In genomic region chr13:99323488-99323887, GRCh38 we compare ENCODE assay signal across 14 cellular contexts. TPM values are rescaled to one million over a fixed set of nuclear protein-coding genes. Genes with fewer than 3 reads are reported as not detected.
DNase-seq lines count a peak whose midpoint lies in the region; ATAC-seq, FAIRE-seq and TF ChIP-seq lines count a peak whose summit lies in the region.
"Had no signal": no experiment of that assay in that cellular context is flagged by ENCODE, and none has a peak within 500 bp of the region (broad histone marks: within the 10 kb centered on the region; RNA-seq: fewer than 3 reads in every experiment).

No MANE protein-coding gene starts in this region.

- H3K4me3 ChIP-seq in fibroblast of mammary gland (ENCODE audit: control insufficient read depth, low read depth, low read length) (no peak overlapping the region), HepG2 (replicated peaks in 1 of 3; ENCODE audit: insufficient read depth in 1 of 3, low read depth in 2 of 3, low read length in 3 of 3) (no peak overlapping the region)
- H3K4me3 ChIP-seq: BLaER1, coronary artery had no signal

- FAIRE-seq in HepG2 (lab: Jason Lieb, UNC), result no peak
- FAIRE-seq: TTC549 had no signal

- BruUV-seq in HepG2 (replicated peaks; lab: Mats Ljungman, UMichigan), result no TSS peak

- TF ChIP-seq EP300 in HepG2 (IDR thresholded peaks at IDR 0.05; ENCODE audit: low read depth in 2 of 2, low read length in 2 of 2) (no peak), HepG2 (CRISPR knock-in tag; IDR thresholded peaks at IDR 0.05; ENCODE audit: borderline replicate concordance) (no peak)

- H3K36me3 Mint-ChIP-seq in stimulated activated naive CD8-positive, alpha-beta T cell treated with anti-CD3 and anti-CD28 coated beads, Interleukin-15, Interleukin-2, amounts not matched to agents 100 ng/mL and 50 ng/mL, for 24 hours (ENCODE audit: low read depth), result peaks cover 57% of the 10 kb centered on the region
- H3K36me3 Mint-ChIP-seq in T-cell, result peaks cover 31% of the 10 kb centered on the region

- no peaks in the 10 kb centered on the region for H3K4me1 ChIP-seq in HepG2 (ENCODE audit: insufficient read depth, low read length)

- no peak for TF ChIP-seq POLR2A in HepG2 (IDR thresholded peaks at IDR 0.05; ENCODE audit: insufficient read depth in 1 of 2, low read depth in 2 of 2, low read length in 2 of 2)

- 99% methylated on average over 3 of the region's 3 CpGs for WGBS in HepG2 (ENCODE audit: low lambda C conversion rate)

- no peak for DNase-seq in stimulated activated naive CD8-positive, alpha-beta T cell treated with anti-CD3 and anti-CD28 coated beads, Interleukin-15, Interleukin-2, amounts not matched to agents 100 U/mL and 50 U/mL, for 24 hours
- DNase-seq in T-cell (no peak), fibroblast of mammary gland (ENCODE audit: low read depth) (peak; percentile 54), HepG2 (ENCODE audit: low spot score) (no peak), NCI-H146 (lab: John Stamatoyannopoulos, UW) (no peak), HK-2 (ENCODE audit: unreplicated experiment) (no peak), NCI-H1105 (lab: John Stamatoyannopoulos, UW) (no peak)
- DNase-seq: activated effector memory CD4-positive, alpha-beta T cell treated with Interleukin-2 at 50 U/mL for 16 hours; foreskin melanocyte; NCI-H187 had no signal

- no peak for TF ChIP-seq RAD21 in HepG2 (CRISPR knock-in tag; IDR thresholded peaks at IDR 0.05)

- no peaks in the 10 kb centered on the region for H4K20me1 ChIP-seq in HepG2 (ENCODE audit: insufficient read depth, low read length)

- no peaks in the 10 kb centered on the region for H3K79me2 ChIP-seq in HepG2 (ENCODE audit: insufficient read depth, low read length)

- H3K4me2 ChIP-seq in HepG2 (ENCODE audit: low read depth, low read length), result no peak overlapping the region
- H3K4me2 ChIP-seq: BLaER1 had no signal

- H3K27me3 ChIP-seq in HepG2 (ENCODE audit: control insufficient read depth in 1 of 2, insufficient read depth in 2 of 2, low read length in 2 of 2), result no peaks in the 10 kb centered on the region
- H3K27me3 ChIP-seq: BLaER1 had no signal

- no peak for ATAC-seq in stimulated activated naive CD8-positive, alpha-beta T cell treated with anti-CD3 and anti-CD28 coated beads, Interleukin-15, Interleukin-2, amounts not matched to agents 100 U/mL and 50 U/mL, for 24 hours
- no peak for ATAC-seq in T-cell (replicated peaks in 1 of 4)
- no peak for ATAC-seq in HepG2

- H3K4me1 Mint-ChIP-seq in stimulated activated naive CD8-positive, alpha-beta T cell treated with anti-CD3 and anti-CD28 coated beads, Interleukin-15, Interleukin-2, amounts not matched to agents 100 ng/mL and 50 ng/mL, for 24 hours (ENCODE audit: low read depth), result peaks cover 93% of the 10 kb centered on the region
- peaks cover 74 to 84% (median 74%) of the 10 kb centered on the region in 3 donors for H3K4me1 Mint-ChIP-seq in T-cell

- no peak overlapping the region for H3K27ac ChIP-seq in HepG2 (ENCODE audit: extremely low read length, insufficient read depth, low read length)
- H3K27ac ChIP-seq: BLaER1 had no signal

- H3K36me3 ChIP-seq in HepG2 (replicated peaks in 1 of 2; ENCODE audit: control insufficient read depth in 1 of 2, insufficient read depth in 2 of 2, low read length in 2 of 2), result peaks cover 0 to 17% of the 10 kb centered on the region in 2 experiments; a peak in 4 of 5 replicates

- peak overlapping the region; percentile 96 for H3K27ac Mint-ChIP-seq in stimulated activated naive CD8-positive, alpha-beta T cell treated with anti-CD3 and anti-CD28 coated beads, Interleukin-15, Interleukin-2, amounts not matched to agents 100 ng/mL and 50 ng/mL, for 24 hours
- peak overlapping the region; percentile 92 to 98 for H3K27ac Mint-ChIP-seq in T-cell

- no peaks in the 10 kb centered on the region for H3K9me3 Mint-ChIP-seq in stimulated activated naive CD8-positive, alpha-beta T cell treated with anti-CD3 and anti-CD28 coated beads, Interleukin-15, Interleukin-2, amounts not matched to agents 100 ng/mL and 50 ng/mL, for 24 hours
- no peaks in the 10 kb centered on the region for H3K9me3 Mint-ChIP-seq in T-cell

- no peaks in the 10 kb centered on the region for H3K27me3 Mint-ChIP-seq in stimulated activated naive CD8-positive, alpha-beta T cell treated with anti-CD3 and anti-CD28 coated beads, Interleukin-15, Interleukin-2, amounts not matched to agents 100 ng/mL and 50 ng/mL, for 24 hours
- H3K27me3 Mint-ChIP-seq in T-cell, result no peaks in the 10 kb centered on the region

- CTCF ChIA-PET in T-cell (lab: Charles Lee), result interaction anchor here in 1 of 2 donors (0.6 to 1.7 kb wide), 5 partner anchors 18 to 57 kb away, joined by 3 to 10 read pairs (median 5); no protein-coding TSS in a partner anchor
- CTCF ChIA-PET in HepG2 (lab: Yijun Ruan, JAX; ENCODE audit: low intra/inter-chr PET ratio, low total read pairs), result no interaction called here

- in situ Hi-C loops in HepG2 (cut with HindIII; ENCODE audit: extremely low pct_ligation_motif_present, low pct_unique_long_range_greater_than_20kb), result no loop called here

- POLR2A ChIA-PET in T-cell (lab: Charles Lee) (interaction anchor here (0.5 to 1.1 kb wide), 5 partner anchors 9 to 64 kb away, joined by 3 to 6 read pairs (median 3); no protein-coding TSS in a partner anchor), HepG2 (lab: Yijun Ruan, JAX) (no interaction called here)

- H3K9ac ChIP-seq in HepG2 (ENCODE audit: insufficient read depth, low read depth, low read length), result no peak overlapping the region
- H3K9ac ChIP-seq: BLaER1 had no signal

- peak overlapping the region; percentile 46 for H3K4me3 Mint-ChIP-seq in stimulated activated naive CD8-positive, alpha-beta T cell treated with anti-CD3 and anti-CD28 coated beads, Interleukin-15, Interleukin-2, amounts not matched to agents 100 ng/mL and 50 ng/mL, for 24 hours
- H3K4me3 Mint-ChIP-seq in T-cell, result peak overlapping the region in 1 of 3 donors; percentile 55

- H3K9me3 ChIP-seq in HepG2 (ENCODE audit: low read length), result no peaks in the 10 kb centered on the region
- H3K9me3 ChIP-seq: BLaER1 had no signal

- intact Hi-C loops in HepG2 (cut with micrococcal nuclease; ENCODE audit: unreplicated experiment), result no loop called here

- no peak overlapping the region for H2AFZ ChIP-seq in HepG2 (ENCODE audit: low read length)

- TF ChIP-seq CTCF in fibroblast of mammary gland (conservative IDR thresholded peaks at IDR 0.05; ENCODE audit: control insufficient read depth, insufficient read depth, low read depth, low read length) (no peak), HepG2 (CRISPR knock-in tag; IDR thresholded peaks at IDR 0.05) (no peak)

TF ChIP-seq in HepG2, 621 proteins besides CTCF, POLR2A, EP300 and RAD21 (continues in another document):
- TF ChIP-seq ZFP1 (CRISPR knock-in tag; IDR thresholded peaks at IDR 0.05) (no peak), SP5 (CRISPR knock-in tag; IDR thresholded peaks at IDR 0.05; ENCODE audit: borderline replicate concordance, low read depth) (no peak), ZNF180 (CRISPR knock-in tag; IDR thresholded peaks at IDR 0.05; ENCODE audit: borderline replicate concordance, low read depth) (no peak), ZNF790 (CRISPR knock-in tag; IDR thresholded peaks at IDR 0.05; ENCODE audit: borderline replicate concordance) (no peak), RFXAP (CRISPR knock-in tag; IDR thresholded peaks at IDR 0.05; ENCODE audit: borderline replicate concordance) (no peak), ZSCAN9 (CRISPR knock-in tag; IDR thresholded peaks at IDR 0.05; ENCODE audit: borderline replicate concordance) (no peak), CENPT (CRISPR knock-in tag; IDR thresholded peaks at IDR 0.05; ENCODE audit: low read depth) (no peak), ZNF713 (CRISPR knock-in tag; IDR thresholded peaks at IDR 0.05) (no peak), MBNL3 (CRISPR knock-in tag; conservative IDR thresholded peaks at IDR 0.05) (no peak), KDM1A (CRISPR knock-in tag; IDR thresholded peaks at IDR 0.05) (no peak), ARNT (IDR thresholded peaks at IDR 0.05) (no peak), REPIN1 (CRISPR knock-in tag; IDR thresholded peaks at IDR 0.05; ENCODE audit: borderline replicate concordance, low read depth) (no peak), NR3C1 (CRISPR knock-in tag; IDR thresholded peaks at IDR 0.05) (no peak), MAFF (IDR thresholded peaks at IDR 0.05; ENCODE audit: low read depth, low read length) (no peak)
- TF ChIP-seq, protein P1, sequence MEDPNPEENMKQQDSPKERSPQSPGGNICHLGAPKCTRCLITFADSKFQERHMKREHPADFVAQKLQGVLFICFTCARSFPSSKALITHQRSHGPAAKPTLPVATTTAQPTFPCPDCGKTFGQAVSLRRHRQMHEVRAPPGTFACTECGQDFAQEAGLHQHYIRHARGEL (CRISPR knock-in tag; IDR thresholded peaks at IDR 0.05), result no peak

RNA-seq across cellular contexts. Expression of gene GPR183, which starts 16.3 kb away (rescaled TPM):
- 100 to 1,000 TPM in 3 of 5 donors, 10 to 100 TPM in 2; 69.9 to 152 (median 100) TPM for total RNA-seq in T-cell
- total RNA-seq in HepG2 (2016; rRNA removed; fragmentation: Illumina TruSeq; extraction: Trizol), result not detected in 2 replicates
- not detected in 2 replicates for total RNA-seq in HepG2 (2016; cell fraction: cytosol; rRNA removed; fragmentation: Illumina TruSeq; extraction: Trizol; ENCODE audit: low read depth)
- not detected in 2 replicates for total RNA-seq in HepG2 (2016; cell fraction: insoluble cytoplasmic fraction; rRNA removed; fragmentation: Illumina TruSeq; extraction: Trizol)
- total RNA-seq in HepG2 (2016; cell fraction: membrane; rRNA removed; fragmentation: Illumina TruSeq; extraction: Trizol), result not detected in 2 replicates
- total RNA-seq in HepG2 (2016; cell fraction: nucleus; rRNA removed; fragmentation: Illumina TruSeq; extraction: Trizol), result not detected in 2 replicates
- polyA plus RNA-seq in HepG2 (2011; rRNA removed), result not detected in 2 replicates
- not detected in 2 replicates for polyA plus RNA-seq in HepG2 (2011; cell fraction: cytosol; rRNA removed)
- polyA plus RNA-seq in HepG2 (2011; cell fraction: nucleus; rRNA removed), result not detected in 2 replicates
- 0.08 TPM in 1 of 2 replicates, not detected in the other for polyA plus RNA-seq in HepG2 (2012)
- not detected in 2 replicates for polyA plus RNA-seq in HepG2 (2016; cell fraction: cytosol; fragmentation: Illumina TruSeq; extraction: Trizol; ENCODE audit: low read depth)
- not detected in 2 replicates for polyA plus RNA-seq in HepG2 (2016; cell fraction: insoluble cytoplasmic fraction; fragmentation: Illumina TruSeq; extraction: Trizol; ENCODE audit: low read depth)
- not detected in 2 replicates for polyA plus RNA-seq in HepG2 (2016; cell fraction: membrane; fragmentation: Illumina TruSeq; extraction: Trizol; ENCODE audit: low read depth)
- polyA plus RNA-seq in HepG2 (2016; cell fraction: nucleus; fragmentation: Illumina TruSeq; extraction: Trizol; ENCODE audit: insufficient read depth, low read depth), result not detected in 2 replicates
- polyA minus RNA-seq in HepG2 (2011; rRNA and poly(A)+ RNA removed; ENCODE audit: low replicate concordance), result not detected in 2 replicates
- not detected in 2 replicates for polyA minus RNA-seq in HepG2 (2011; cell fraction: cytosol; rRNA and poly(A)+ RNA removed)
- polyA minus RNA-seq in HepG2 (2011; cell fraction: nucleus; rRNA and poly(A)+ RNA removed), result 0.26 TPM in 1 of 2 replicates, not detected in the other

Comparison
In these comparisons a context has a peak if more than half of its experiments do, and no peak if none do; other contexts are left out.
1. RNA of gene GPR183, which starts 16.3 kb away (total RNA-seq): 69.9 to 152 TPM in T-cell; not detected in HepG2; every median in the first group is over 10 times any median in the second.